In genomic region chr15:26841514-26841913, GRCh38 we compare ENCODE assay signal across 2 cellular contexts.
TF ChIP-seq lines count a peak whose summit lies in the region.

No MANE protein-coding gene starts in this region.

TF ChIP-seq in GM23338, 12 proteins besides CTCF, POLR2A, EP300 and RAD21 (continued from another document):
- TF ChIP-seq ZNF462 (CRISPR knock-in tag; IDR thresholded peaks at IDR 0.05): no peak
- TF ChIP-seq STAT1 (IDR thresholded peaks at IDR 0.05; ENCODE audit: unreplicated experiment): no peak
- no peak for TF ChIP-seq CREB1 (CRISPR knock-in tag; IDR thresholded peaks at IDR 0.05; ENCODE audit: low read depth)
- TF ChIP-seq NANOG (IDR thresholded peaks at IDR 0.05; ENCODE audit: borderline replicate concordance): no peak
- TF ChIP-seq JUNB (IDR thresholded peaks at IDR 0.05; ENCODE audit: unreplicated experiment): no peak
- TF ChIP-seq ZNF114 (CRISPR knock-in tag; IDR thresholded peaks at IDR 0.05): no peak
- TF ChIP-seq ZNF331 (CRISPR knock-in tag; IDR thresholded peaks at IDR 0.05; ENCODE audit: low read depth): no peak

TF ChIP-seq in WTC11, 78 proteins besides CTCF, POLR2A, EP300 and RAD21 (continued from another document):
- TF ChIP-seq E2F4 (CRISPR knock-in tag; IDR thresholded peaks at IDR 0.05; ENCODE audit: borderline replicate concordance, low read depth) (no peak), RELA (CRISPR knock-in tag; IDR thresholded peaks at IDR 0.05; ENCODE audit: borderline replicate concordance) (no peak), CDX4 (CRISPR knock-in tag; IDR thresholded peaks at IDR 0.05; ENCODE audit: borderline replicate concordance) (no peak), CBFB (CRISPR knock-in tag; IDR thresholded peaks at IDR 0.05; ENCODE audit: low read depth) (no peak), USF1 (CRISPR knock-in tag; IDR thresholded peaks at IDR 0.05) (no peak), USF2 (CRISPR knock-in tag; IDR thresholded peaks at IDR 0.05) (no peak), HMGXB4 (CRISPR knock-in tag; IDR thresholded peaks at IDR 0.05) (no peak), EMX1 (CRISPR knock-in tag; IDR thresholded peaks at IDR 0.05) (no peak)
